In the genomic region with DNA sequence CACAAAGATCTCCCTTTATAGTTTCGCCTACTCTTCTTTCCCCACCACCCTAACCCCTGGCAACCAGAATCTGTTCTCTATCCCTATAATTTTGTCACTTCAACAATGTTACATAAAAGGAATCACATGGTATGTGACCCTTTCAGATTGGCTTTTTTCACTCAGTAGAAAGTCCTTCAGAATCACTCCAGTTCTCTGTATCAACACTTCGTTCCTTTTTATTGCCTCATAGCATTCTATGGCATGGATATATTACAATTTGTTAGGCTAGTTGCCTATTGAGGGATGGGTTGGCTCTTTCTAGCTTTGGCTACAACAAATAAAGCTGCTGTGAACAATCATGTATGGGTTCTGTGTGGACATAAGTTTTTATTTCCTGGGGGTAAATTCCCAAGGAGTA, we compare ENCODE assay signal across 24 cellular contexts.
DNase-seq lines count a peak whose midpoint lies in the region; ATAC-seq and TF ChIP-seq lines count a peak whose summit lies in the region.
"Had no signal": no experiment of that assay in that cellular context is flagged by ENCODE, and none has a peak within 500 bp of the region (broad histone marks: within the 10 kb centered on the region; RNA-seq: fewer than 3 reads in every experiment).

No MANE protein-coding gene starts in this region.

- H3K36me3 ChIP-seq in KMS-11 (ENCODE audit: insufficient read depth) (peaks cover 29% of the 10 kb centered on the region), SU-DHL-6 (ENCODE audit: low read length) (peaks cover 22% of the 10 kb centered on the region), spleen (no peaks in the 10 kb centered on the region)
- H3K36me3 ChIP-seq: Peyer's patch had no signal

- H3K4me2 ChIP-seq in KMS-11 (peak overlapping the region; percentile 98; the same call in 1 of the 2 replicates), SU-DHL-6 (ENCODE audit: low read depth, low read length, poor library complexity, severe bottlenecking) (peak overlapping the region; percentile 100)

- H3K9ac ChIP-seq in KMS-11 (peak overlapping the region; percentile 100; the same call in 1 of the 2 replicates), SU-DHL-6 (ENCODE audit: low read length) (peak overlapping the region; percentile 99)
- H3K9ac ChIP-seq: BLaER1 had no signal

- H4K20me1 ChIP-seq in KMS-11 (ENCODE audit: insufficient read depth) (peaks cover 4% of the 10 kb centered on the region), SU-DHL-6 (ENCODE audit: low read depth, low read length) (no peaks in the 10 kb centered on the region)
- H4K20me1 ChIP-seq: BLaER1 had no signal

- TF ChIP-seq CTCF in GM12864 (IDR thresholded peaks at IDR 0.05; ENCODE audit: low read depth, low read length, missing control alignments) (no peak), KMS-11 (conservative IDR thresholded peaks at IDR 0.05; ENCODE audit: low read depth, low read length) (no peak), SU-DHL-6 (IDR thresholded peaks at IDR 0.05; ENCODE audit: insufficient read depth, low read length, poor library complexity, severe bottlenecking) (no peak), spleen (IDR thresholded peaks at IDR 0.05 in 8 of 11, conservative IDR thresholded peaks at IDR 0.05 in 3 of 11) (no peak)

- intact Hi-C loops in spleen (cut with DNase I; ENCODE audit: low total_unique reads): no loop called here

- no peak for TF ChIP-seq POLR2A in spleen (IDR thresholded peaks at IDR 0.05)

- peaks cover 2% of the 10 kb centered on the region for H3K36me3 Mint-ChIP-seq in effector memory CD8-positive, alpha-beta T cell (ENCODE audit: insufficient read depth)
- H3K36me3 Mint-ChIP-seq: CD4-positive, CD25-positive, alpha-beta regulatory T cell had no signal

- no peaks in the 10 kb centered on the region for H3K9me3 ChIP-seq in SU-DHL-6 (ENCODE audit: insufficient read depth, low read length)
- no peaks in the 10 kb centered on the region for H3K9me3 ChIP-seq in spleen
- H3K9me3 ChIP-seq: BLaER1, Peyer's patch had no signal

- H3K9me3 Mint-ChIP-seq in effector memory CD8-positive, alpha-beta T cell: no peaks in the 10 kb centered on the region
- H3K9me3 Mint-ChIP-seq: CD4-positive, CD25-positive, alpha-beta regulatory T cell had no signal

- H3K4me1 Mint-ChIP-seq in effector memory CD8-positive, alpha-beta T cell (ENCODE audit: low read depth in 2 of 2): peaks cover 0 to 2% of the 10 kb centered on the region in 2 donors

- H3K79me2 ChIP-seq in KMS-11 (ENCODE audit: insufficient read depth, low read depth): peaks cover 96% of the 10 kb centered on the region
- peaks cover 25% of the 10 kb centered on the region; the same call in 1 of the 2 replicates for H3K79me2 ChIP-seq in SU-DHL-6 (ENCODE audit: insufficient read depth, low read length)

- H2AFZ ChIP-seq in KMS-11 (ENCODE audit: low read depth) (no peak overlapping the region), SU-DHL-6 (ENCODE audit: low read depth, low read length, severe bottlenecking) (no peak overlapping the region)

- 79 to 86% (median 85%) methylated on average over 2 of the region's 2 CpGs for WGBS in spleen, 5 donors

- no peak overlapping the region for H3K4me3 Mint-ChIP-seq in effector memory CD8-positive, alpha-beta T cell
- H3K4me3 Mint-ChIP-seq: CD4-positive, CD25-positive, alpha-beta regulatory T cell had no signal

- H3K9me2 ChIP-seq in SU-DHL-6 (replicated peaks; ENCODE audit: insufficient read depth, low read length): no peaks in the 10 kb centered on the region

- H3K27me3 ChIP-seq in KMS-11 (ENCODE audit: insufficient read depth, low read depth): peaks cover 7% of the 10 kb centered on the region; the same call in 1 of the 2 replicates
- H3K27me3 ChIP-seq in SU-DHL-6 (ENCODE audit: low read length): no peaks in the 10 kb centered on the region
- H3K27me3 ChIP-seq in spleen (replicated peaks in 1 of 7): no peaks in the 10 kb centered on the region
- H3K27me3 ChIP-seq: BLaER1, Peyer's patch had no signal

- peaks cover 30 to 55% of the 10 kb centered on the region in 2 donors for H3K27me3 Mint-ChIP-seq in effector memory CD8-positive, alpha-beta T cell

- H3K4me3 ChIP-seq in GM12864 (ENCODE audit: low read depth, low read length) (peak overlapping the region; percentile 27; the same call in 1 of the 2 replicates), KMS-11 (IDR thresholded peaks at IDR 0.05; ENCODE audit: insufficient read depth, low read depth, low read length) (no peak overlapping the region), SU-DHL-6 (ENCODE audit: insufficient read depth, low read length, poor library complexity, severe bottlenecking) (no peak overlapping the region), spleen (no peak overlapping the region)
- H3K4me3 ChIP-seq: BLaER1, Peyer's patch, SK-N-MC had no signal

- H3K4me1 ChIP-seq in KMS-11 (ENCODE audit: low read depth, poor library complexity, severe bottlenecking) (peaks cover 87% of the 10 kb centered on the region), spleen (peaks cover 5 to 38% (median 19%) of the 10 kb centered on the region in 6 donors)

- DNase-seq in GM12864 (ENCODE audit: low read depth): no peak
- no peak for DNase-seq in spleen
- no peak for DNase-seq in effector memory CD8-positive, alpha-beta T cell
- DNase-seq: CD4-positive, CD25-positive, alpha-beta regulatory T cell; DMS153; DND-41; KG1; NCI-H1092; NCI-H1417 treated with DMSO at 0.1 percent for 48 hours; NCI-H1694 treated with DMSO at 0.1 percent for 48 hours; NCI-H2081; NCI-H2227 treated with DMSO at 0.1 percent for 48 hours; NCI-H526 treated with DMSO at 0.1 percent for 48 hours; OCI-M1; Peyer's patch; SIG-M5; SW 1271 had no signal

- peaks cover 67% of the 10 kb centered on the region for H3F3A ChIP-seq in SU-DHL-6 (ENCODE audit: insufficient read depth)

- ATAC-seq in HG03442 (IDR thresholded peaks at IDR 0.05; ENCODE audit: unreplicated experiment) (no peak), HG03135 (IDR thresholded peaks at IDR 0.05; ENCODE audit: unreplicated experiment) (no peak), HG02623 (IDR thresholded peaks at IDR 0.05; ENCODE audit: unreplicated experiment) (no peak)
- ATAC-seq in effector memory CD8-positive, alpha-beta T cell (replicated peaks): no peak

- H3K27ac ChIP-seq in KMS-11 (peak overlapping the region; percentile 100), SU-DHL-6 (ENCODE audit: low read depth, low read length) (peak overlapping the region; percentile 100), spleen (peak overlapping the region in 5 of 8 donors; percentile 16 to 86 (median 73))
- H3K27ac ChIP-seq: SK-N-MC had no signal

- no peak overlapping the region for H3K27ac Mint-ChIP-seq in effector memory CD8-positive, alpha-beta T cell
